ENCODE assay signal across 1 cellular context in the genomic region with DNA sequence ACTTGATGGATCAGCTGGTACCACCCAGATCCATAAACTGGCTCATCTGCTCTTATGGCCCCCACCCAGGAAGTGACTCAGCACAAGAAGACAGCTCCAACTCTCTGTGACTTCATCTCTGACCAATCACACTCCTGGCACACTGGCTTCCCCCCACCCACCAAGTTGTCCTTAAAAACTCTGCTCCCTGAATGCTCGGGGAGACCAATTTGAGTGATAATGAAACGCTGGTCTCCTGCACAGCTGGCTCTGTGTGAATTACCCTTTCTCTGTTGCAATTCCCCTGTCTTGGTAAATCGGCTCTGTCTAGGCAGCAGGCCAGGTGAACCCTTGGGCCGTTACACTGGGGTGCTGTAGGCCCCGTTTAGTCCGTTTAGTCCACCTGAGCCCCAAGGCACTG.
TF ChIP-seq lines count a peak whose summit lies in the region.

No MANE protein-coding gene starts in this region.

TF ChIP-seq in K562, 482 proteins besides CTCF, POLR2A, EP300 and RAD21 (continued from another document):
- TF ChIP-seq, protein P1, sequence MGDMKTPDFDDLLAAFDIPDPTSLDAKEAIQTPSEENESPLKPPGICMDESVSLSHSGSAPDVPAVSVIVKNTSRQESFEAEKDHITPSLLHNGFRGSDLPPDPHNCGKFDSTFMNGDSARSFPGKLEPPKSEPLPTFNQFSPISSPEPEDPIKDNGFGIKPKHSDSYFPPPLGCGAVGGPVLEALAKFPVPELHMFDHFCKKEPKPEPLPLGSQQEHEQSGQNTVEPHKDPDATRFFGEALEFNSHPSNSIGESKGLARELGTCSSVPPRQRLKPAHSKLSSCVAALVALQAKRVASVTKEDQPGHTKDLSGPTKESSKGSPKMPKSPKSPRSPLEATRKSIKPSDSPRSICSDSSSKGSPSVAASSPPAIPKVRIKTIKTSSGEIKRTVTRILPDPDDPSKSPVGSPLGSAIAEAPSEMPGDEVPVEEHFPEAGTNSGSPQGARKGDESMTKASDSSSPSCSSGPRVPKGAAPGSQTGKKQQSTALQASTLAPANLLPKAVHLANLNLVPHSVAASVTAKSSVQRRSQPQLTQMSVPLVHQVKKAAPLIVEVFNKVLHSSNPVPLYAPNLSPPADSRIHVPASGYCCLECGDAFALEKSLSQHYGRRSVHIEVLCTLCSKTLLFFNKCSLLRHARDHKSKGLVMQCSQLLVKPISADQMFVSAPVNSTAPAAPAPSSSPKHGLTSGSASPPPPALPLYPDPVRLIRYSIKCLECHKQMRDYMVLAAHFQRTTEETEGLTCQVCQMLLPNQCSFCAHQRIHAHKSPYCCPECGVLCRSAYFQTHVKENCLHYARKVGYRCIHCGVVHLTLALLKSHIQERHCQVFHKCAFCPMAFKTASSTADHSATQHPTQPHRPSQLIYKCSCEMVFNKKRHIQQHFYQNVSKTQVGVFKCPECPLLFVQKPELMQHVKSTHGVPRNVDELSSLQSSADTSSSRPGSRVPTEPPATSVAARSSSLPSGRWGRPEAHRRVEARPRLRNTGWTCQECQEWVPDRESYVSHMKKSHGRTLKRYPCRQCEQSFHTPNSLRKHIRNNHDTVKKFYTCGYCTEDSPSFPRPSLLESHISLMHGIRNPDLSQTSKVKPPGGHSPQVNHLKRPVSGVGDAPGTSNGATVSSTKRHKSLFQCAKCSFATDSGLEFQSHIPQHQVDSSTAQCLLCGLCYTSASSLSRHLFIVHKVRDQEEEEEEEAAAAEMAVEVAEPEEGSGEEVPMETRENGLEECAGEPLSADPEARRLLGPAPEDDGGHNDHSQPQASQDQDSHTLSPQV (IDR thresholded peaks at IDR 0.05): no peak
- TF ChIP-seq POLR2AphosphoS2 (IDR thresholded peaks at IDR 0.05; ENCODE audit: low read length) (no peak), SREBF2 (CRISPR knock-in tag; IDR thresholded peaks at IDR 0.05) (no peak), JUNB (CRISPR knock-in tag; conservative IDR thresholded peaks at IDR 0.05) (no peak), SIN3B (IDR thresholded peaks at IDR 0.05; ENCODE audit: low read depth) (no peak)
- TF ChIP-seq, protein P2, sequence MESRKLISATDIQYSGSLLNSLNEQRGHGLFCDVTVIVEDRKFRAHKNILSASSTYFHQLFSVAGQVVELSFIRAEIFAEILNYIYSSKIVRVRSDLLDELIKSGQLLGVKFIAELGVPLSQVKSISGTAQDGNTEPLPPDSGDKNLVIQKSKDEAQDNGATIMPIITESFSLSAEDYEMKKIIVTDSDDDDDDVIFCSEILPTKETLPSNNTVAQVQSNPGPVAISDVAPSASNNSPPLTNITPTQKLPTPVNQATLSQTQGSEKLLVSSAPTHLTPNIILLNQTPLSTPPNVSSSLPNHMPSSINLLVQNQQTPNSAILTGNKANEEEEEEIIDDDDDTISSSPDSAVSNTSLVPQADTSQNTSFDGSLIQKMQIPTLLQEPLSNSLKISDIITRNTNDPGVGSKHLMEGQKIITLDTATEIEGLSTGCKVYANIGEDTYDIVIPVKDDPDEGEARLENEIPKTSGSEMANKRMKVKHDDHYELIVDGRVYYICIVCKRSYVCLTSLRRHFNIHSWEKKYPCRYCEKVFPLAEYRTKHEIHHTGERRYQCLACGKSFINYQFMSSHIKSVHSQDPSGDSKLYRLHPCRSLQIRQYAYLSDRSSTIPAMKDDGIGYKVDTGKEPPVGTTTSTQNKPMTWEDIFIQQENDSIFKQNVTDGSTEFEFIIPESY (CRISPR knock-in tag; IDR thresholded peaks at IDR 0.05): no peak
- TF ChIP-seq, protein P3, sequence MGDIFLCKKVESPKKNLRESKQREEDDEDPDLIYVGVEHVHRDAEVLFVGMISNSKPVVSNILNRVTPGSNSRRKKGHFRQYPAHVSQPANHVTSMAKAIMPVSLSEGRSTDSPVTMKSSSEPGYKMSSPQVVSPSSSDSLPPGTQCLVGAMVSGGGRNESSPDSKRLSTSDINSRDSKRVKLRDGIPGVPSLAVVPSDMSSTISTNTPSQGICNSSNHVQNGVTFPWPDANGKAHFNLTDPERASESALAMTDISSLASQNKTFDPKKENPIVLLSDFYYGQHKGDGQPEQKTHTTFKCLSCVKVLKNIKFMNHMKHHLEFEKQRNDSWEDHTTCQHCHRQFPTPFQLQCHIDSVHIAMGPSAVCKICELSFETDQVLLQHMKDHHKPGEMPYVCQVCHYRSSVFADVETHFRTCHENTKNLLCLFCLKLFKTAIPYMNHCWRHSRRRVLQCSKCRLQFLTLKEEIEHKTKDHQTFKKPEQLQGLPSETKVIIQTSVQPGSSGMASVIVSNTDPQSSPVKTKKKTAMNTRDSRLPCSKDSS (IDR thresholded peaks at IDR 0.05; ENCODE audit: low read depth, partially characterized antibody): peak; percentile 65
